Comparison of ENCODE assay signal across 1 cellular context in the genomic region with DNA sequence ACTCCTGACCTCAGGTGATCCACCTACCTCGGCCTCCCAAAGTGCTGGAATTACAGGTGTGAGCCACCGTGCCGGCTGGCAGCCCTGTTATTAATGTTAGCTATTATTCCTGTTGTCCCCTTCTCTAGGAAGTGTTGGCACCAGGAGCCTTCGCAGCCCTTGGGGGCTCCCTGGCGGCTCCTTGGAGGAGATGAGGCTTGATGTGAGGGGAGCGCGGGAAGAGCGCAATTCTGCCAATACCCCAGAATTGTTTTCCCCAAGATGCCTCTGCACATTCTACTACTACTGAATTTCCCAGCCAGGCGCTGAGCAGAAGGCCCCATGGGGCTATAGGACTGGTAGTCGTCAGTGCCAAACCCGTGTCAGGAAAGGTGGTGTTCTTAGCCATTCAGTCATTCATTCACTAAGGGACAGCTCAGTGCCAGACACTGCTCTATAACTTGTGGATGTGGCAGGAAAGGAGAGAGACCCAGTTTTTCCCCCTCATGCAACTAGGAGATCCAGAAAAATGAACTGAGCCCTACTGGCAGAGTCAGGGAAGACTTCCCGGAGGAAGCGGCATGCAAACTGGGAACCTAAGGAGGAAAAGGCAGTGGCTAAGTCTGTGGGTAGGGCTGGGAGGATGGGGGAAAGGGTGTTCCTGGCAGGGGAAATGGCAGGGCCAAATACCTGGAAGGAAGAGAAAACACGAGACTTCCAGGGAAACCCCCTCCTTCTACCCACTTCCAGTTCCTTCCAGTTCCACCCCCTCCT.
TF ChIP-seq lines count a peak whose summit lies in the region.

No MANE protein-coding gene starts in this region.

TF ChIP-seq in K562, 482 proteins besides CTCF, POLR2A, EP300 and RAD21:
- TF ChIP-seq SPI1 (IDR thresholded peaks at IDR 0.05; ENCODE audit: borderline replicate concordance, low read depth, low read length) (no peak), SIRT6 (IDR thresholded peaks at IDR 0.05; ENCODE audit: low read depth, low read length) (no peak), ZFP36 (IDR thresholded peaks at IDR 0.05; ENCODE audit: low read depth, low read length, partially characterized antibody) (peak; percentile 69)
- TF ChIP-seq, protein P1, sequence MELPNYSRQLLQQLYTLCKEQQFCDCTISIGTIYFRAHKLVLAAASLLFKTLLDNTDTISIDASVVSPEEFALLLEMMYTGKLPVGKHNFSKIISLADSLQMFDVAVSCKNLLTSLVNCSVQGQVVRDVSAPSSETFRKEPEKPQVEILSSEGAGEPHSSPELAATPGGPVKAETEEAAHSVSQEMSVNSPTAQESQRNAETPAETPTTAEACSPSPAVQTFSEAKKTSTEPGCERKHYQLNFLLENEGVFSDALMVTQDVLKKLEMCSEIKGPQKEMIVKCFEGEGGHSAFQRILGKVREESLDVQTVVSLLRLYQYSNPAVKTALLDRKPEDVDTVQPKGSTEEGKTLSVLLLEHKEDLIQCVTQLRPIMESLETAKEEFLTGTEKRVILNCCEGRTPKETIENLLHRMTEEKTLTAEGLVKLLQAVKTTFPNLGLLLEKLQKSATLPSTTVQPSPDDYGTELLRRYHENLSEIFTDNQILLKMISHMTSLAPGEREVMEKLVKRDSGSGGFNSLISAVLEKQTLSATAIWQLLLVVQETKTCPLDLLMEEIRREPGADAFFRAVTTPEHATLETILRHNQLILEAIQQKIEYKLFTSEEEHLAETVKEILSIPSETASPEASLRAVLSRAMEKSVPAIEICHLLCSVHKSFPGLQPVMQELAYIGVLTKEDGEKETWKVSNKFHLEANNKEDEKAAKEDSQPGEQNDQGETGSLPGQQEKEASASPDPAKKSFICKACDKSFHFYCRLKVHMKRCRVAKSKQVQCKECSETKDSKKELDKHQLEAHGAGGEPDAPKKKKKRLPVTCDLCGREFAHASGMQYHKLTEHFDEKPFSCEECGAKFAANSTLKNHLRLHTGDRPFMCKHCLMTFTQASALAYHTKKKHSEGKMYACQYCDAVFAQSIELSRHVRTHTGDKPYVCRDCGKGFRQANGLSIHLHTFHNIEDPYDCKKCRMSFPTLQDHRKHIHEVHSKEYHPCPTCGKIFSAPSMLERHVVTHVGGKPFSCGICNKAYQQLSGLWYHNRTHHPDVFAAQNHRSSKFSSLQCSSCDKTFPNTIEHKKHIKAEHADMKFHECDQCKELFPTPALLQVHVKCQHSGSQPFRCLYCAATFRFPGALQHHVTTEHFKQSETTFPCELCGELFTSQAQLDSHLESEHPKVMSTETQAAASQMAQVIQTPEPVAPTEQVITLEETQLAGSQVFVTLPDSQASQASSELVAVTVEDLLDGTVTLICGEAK (IDR thresholded peaks at IDR 0.05) = no peak
- TF ChIP-seq, protein P1 (CRISPR knock-in tag; IDR thresholded peaks at IDR 0.05) = no peak
